Comparison of ENCODE assay signal across 1 cellular context in the genomic region with DNA sequence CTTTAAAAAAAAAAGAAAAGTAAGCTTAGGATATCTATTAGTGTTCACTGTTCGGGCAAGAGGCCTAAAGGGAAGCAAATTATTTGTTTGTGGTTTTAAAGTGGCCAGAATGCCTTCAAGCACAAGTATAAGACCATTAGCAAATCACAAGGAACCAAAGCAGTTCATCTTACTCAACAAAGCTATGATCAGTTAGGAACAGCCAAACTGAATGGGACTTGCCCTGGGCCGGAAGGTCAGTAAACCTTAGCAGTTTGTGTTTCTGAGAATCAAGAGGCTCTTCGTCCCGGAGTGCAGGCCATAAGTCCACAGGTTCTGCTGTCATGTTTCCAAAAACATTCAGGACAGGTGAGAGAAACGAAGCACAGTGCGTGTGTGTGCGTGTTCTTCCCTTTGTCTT.
A peak's percentile ranks its signal among the peaks of the same experiment; 100 is the strongest.
TF ChIP-seq lines count a peak whose summit lies in the region.

No MANE protein-coding gene starts in this region.

TF ChIP-seq in K562, 482 proteins besides CTCF, POLR2A, EP300 and RAD21:
- TF ChIP-seq FOXJ3 (CRISPR knock-in tag; IDR thresholded peaks at IDR 0.05): no peak
- 0 out of 4 replicates have a peak, but pooled peaks of 1 of the 2 experiments have one; percentile 11 for TF ChIP-seq KDM1A (IDR thresholded peaks at IDR 0.05)
TF ChIP-seq in K562: peak in this region for 1.
